ENCODE assay signal across 9 cellular contexts in the genomic region with DNA sequence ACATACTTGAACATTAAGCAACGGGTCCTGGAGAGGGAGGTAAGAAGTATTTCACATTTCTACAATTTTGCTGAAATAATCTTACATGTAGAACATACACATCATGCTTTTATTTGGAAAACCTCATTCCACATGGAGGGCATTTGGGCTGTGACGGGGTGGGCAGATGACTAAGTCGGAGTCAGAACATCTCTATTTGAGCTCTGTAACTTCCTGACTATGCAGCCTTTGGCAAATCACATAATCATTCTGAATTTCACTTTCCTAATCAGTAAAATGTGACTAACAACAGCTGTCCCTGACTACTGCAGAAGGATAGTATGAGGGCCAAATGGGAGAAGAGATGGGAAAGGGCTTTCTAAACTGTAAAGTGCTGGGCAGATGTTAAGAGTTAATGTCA. TPM values are rescaled to one million over a fixed set of nuclear protein-coding genes. Genes with fewer than 3 reads are reported as not detected.
DNase-seq lines count a peak whose midpoint lies in the region; ATAC-seq and TF ChIP-seq lines count a peak whose summit lies in the region.
"Had no signal": no experiment of that assay in that cellular context is flagged by ENCODE, and none has a peak within 500 bp of the region (broad histone marks: within the 10 kb centered on the region; RNA-seq: fewer than 3 reads in every experiment).

No MANE protein-coding gene starts in this region.

- DNase-seq in GM04504 (ENCODE audit: low read depth) (peak; percentile 74), HT1080 (ENCODE audit: low read depth) (peak; percentile 87), brain microvascular endothelial cell (peak; percentile 87), omental fat pad (ENCODE audit: low spot score) (no peak), NCI-H524 treated with DMSO at 0.1 percent for 48 hours (lab: John Stamatoyannopoulos, UW) (no peak), esophagus squamous epithelium (lab: John Stamatoyannopoulos, UW) (no peak), posterior cingulate gyrus (no peak)

- intact Hi-C loops in esophagus squamous epithelium (cut with DNase I) (no loop called here), posterior cingulate gyrus (cut with DNase I) (no loop called here)

- H3K36me3 ChIP-seq in brain microvascular endothelial cell (replicated peaks) (no peaks in the 10 kb centered on the region), esophagus squamous epithelium (no peaks in the 10 kb centered on the region)

- H3K4me3 ChIP-seq in brain microvascular endothelial cell (ENCODE audit: low read depth, low read length) (no peak overlapping the region), esophagus squamous epithelium (no peak overlapping the region)

- H3K27me3 ChIP-seq in brain microvascular endothelial cell (replicated peaks) (no peaks in the 10 kb centered on the region), esophagus squamous epithelium (no peaks in the 10 kb centered on the region)

- H3K27ac ChIP-seq in brain microvascular endothelial cell, result peak overlapping the region; percentile 94
- H3K27ac ChIP-seq in esophagus squamous epithelium, result peak overlapping the region in 1 of 4 donors; percentile 50
- H3K27ac ChIP-seq: VCaP had no signal

- no peaks in the 10 kb centered on the region for H3K9me3 ChIP-seq in esophagus squamous epithelium

- TF ChIP-seq CTCF in brain microvascular endothelial cell (IDR thresholded peaks at IDR 0.05; ENCODE audit: low read depth, low read length, missing control alignments), result no peak
- no peak for TF ChIP-seq CTCF in omental fat pad (IDR thresholded peaks at IDR 0.05)
- TF ChIP-seq CTCF in esophagus squamous epithelium (IDR thresholded peaks at IDR 0.05), result no peak

- TF ChIP-seq POLR2A in esophagus squamous epithelium (IDR thresholded peaks at IDR 0.05), result no peak

- 61 to 64% methylated on average over 3 of the region's 3 CpGs for WGBS in esophagus squamous epithelium, 2 donors

- in situ Hi-C loops in brain microvascular endothelial cell (cut with HindIII; ENCODE audit: low pct_ligation_motif_present, low sequenced_read_pairs), result no loop called here

- ATAC-seq in omental fat pad (ENCODE audit: low FRiP score), result peak; percentile 89
- ATAC-seq in GM19035 (IDR thresholded peaks at IDR 0.05; ENCODE audit: unreplicated experiment), result no peak

- peaks cover 0 to 9% (median 5%) of the 10 kb centered on the region in 3 donors for H3K4me1 ChIP-seq in esophagus squamous epithelium

RNA-seq across cellular contexts. Expression of a gene that starts 17.1 kb away (rescaled TPM):
- total RNA-seq in HT1080 (2014; rRNA removed; shearing (Covaris generic)), result 65.5 and 65.6 TPM in 2 replicates
- polyA plus RNA-seq in HT1080 (2015; cell fraction: cytosol; rRNA removed), result 43.4 and 48.9 TPM in 2 replicates
- 46.5 and 57.0 TPM in 2 replicates for polyA plus RNA-seq in HT1080 (2015; cell fraction: nucleus; rRNA removed)
- total RNA-seq in omental fat pad, result 100 to 1,000 TPM; 555 to 806 (median 682) TPM
- total RNA-seq in esophagus squamous epithelium, result 100 to 1,000 TPM in 2 of 4 donors, 10 to 100 TPM in 2; 71.4 to 246 (median 116) TPM

Comparison
In these comparisons a context has a peak if more than half of its experiments do, and no peak if none do; other contexts are left out.
1. DNase-seq: peak in GM04504 (single experiment), HT1080 (single experiment) and brain microvascular endothelial cell (single experiment); none in omental fat pad (single experiment), NCI-H524 treated with DMSO at 0.1 percent for 48 hours (single experiment), esophagus squamous epithelium (single experiment) and posterior cingulate gyrus (0 of 10).